In the genomic region with DNA sequence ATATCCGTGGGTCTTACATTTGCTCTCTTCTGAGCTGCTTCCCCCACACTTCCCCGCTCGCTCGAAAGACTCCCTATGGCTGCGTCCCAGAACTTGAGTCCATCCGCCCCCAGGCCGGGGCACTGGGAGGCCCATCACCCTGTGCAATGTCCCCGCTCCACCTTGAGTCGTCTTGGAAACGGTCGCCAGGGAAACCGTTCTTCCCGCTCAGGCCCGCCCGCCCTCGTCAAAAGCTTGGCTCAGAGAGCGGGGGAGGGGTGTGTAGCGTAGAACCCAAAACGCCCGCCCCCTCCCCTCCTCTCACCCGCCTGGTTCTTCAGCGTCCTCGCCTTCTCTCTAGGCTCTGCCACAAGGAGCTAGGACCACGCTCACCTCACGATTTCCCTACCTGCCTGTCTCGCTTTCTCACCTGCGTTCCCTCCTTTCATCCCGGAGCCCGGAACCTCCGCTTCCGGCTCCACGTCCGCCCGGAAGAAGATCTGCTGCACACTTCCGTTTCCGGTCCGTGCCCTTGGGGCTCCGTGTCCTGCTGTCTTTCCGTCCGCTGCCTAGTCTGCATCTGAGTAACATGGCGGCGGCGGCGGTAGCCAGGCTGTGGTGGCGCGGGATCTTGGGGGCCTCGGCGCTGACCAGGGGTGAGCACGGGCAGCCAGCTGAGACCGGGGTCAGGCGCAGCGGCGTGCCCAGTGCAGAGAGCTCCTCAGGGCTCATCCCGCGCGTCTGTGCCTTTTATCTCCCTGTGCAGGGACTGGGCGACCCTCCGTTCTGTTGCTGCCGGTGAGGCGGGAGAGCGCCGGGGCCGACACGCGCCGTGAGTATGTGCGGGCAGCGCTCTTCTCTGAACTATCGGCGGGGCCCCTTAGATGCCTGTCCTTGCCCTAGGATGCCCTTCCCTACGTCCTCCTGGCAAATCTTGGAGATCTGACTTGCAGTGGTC, we compare ENCODE assay signal across 8 cellular contexts. TPM values are rescaled to one million over a fixed set of nuclear protein-coding genes. Genes with fewer than 3 reads are reported as not detected.
DNase-seq lines count a peak whose midpoint lies in the region; ATAC-seq and TF ChIP-seq lines count a peak whose summit lies in the region.

A gene (minus strand): TSS at position 447 of the 937 bp plus-strand sequence. CDS start 19 bp downstream, at position 428.
A gene (plus strand): TSS at position 551 of the 937 bp plus-strand sequence. CDS start 18 bp downstream, at position 569.

- peaks cover 36% of the 10 kb centered on the region for H3K79me2 ChIP-seq in fibroblast of lung (ENCODE audit: control insufficient read depth, insufficient read depth, low read length)

- intact Hi-C loops in activated T-helper 1 cell treated with anti-CD3 and anti-CD28 coated beads, Interleukin-12 subunit alpha, Interleukin-12 subunit beta, Interleukin-2, Interleukin-4 antibody, amounts not matched to agents 30 ng/mL and 10 ng/mL and 1 ng/mL, durations not matched to agents 14 hours and 24 hours and 36 hours (cut with micrococcal nuclease), result loop anchor here (1.0 to 5.0 kb wide), 11 partner anchors 13 to 878 kb away; a partner anchor contains a TSS

- H3K4me1 ChIP-seq in fibroblast of lung (ENCODE audit: control insufficient read depth, extremely low read depth, insufficient read depth, low read length), result peaks cover 10% of the 10 kb centered on the region

- no peaks in the 10 kb centered on the region for H3K9me3 Mint-ChIP-seq in activated T-helper 1 cell treated with anti-CD3 and anti-CD28 coated beads, Interleukin-12 subunit alpha, Interleukin-12 subunit beta, Interleukin-2, Interleukin-4 antibody, amounts not matched to agents 30 ng/mL and 10 ng/mL and 1 ng/mL, durations not matched to agents 14 hours and 24 hours and 36 hours
- no peaks in the 10 kb centered on the region for H3K9me3 Mint-ChIP-seq in naive thymus-derived CD8-positive, alpha-beta T cell
- no peaks in the 10 kb centered on the region for H3K9me3 Mint-ChIP-seq in stimulated activated naive B cell treated with anti-CD40 and anti-IgM and Interleukin-4, amounts not matched to agents 10 μg/mL and 1 μg/mL and 100 μg/mL, for 72 hours

- H3K27me3 ChIP-seq in fibroblast of lung (ENCODE audit: control insufficient read depth, insufficient read depth, low read length), result no peaks in the 10 kb centered on the region

- DNase-seq in Daoy (ENCODE audit: low read depth) (peak; percentile 88), GOT3 (lab: John Stamatoyannopoulos, UW) (peak; percentile 44), LHCN-M2 (ENCODE audit: low read depth) (peak; percentile 82), RPMI7951 (ENCODE audit: low read depth) (peak; percentile 83), fibroblast of lung (ENCODE audit: low read depth in 2 of 2) (peak; percentile 90 to 93)
- DNase-seq in activated T-helper 1 cell treated with anti-CD3 and anti-CD28 coated beads, Interleukin-12 subunit alpha, Interleukin-12 subunit beta, Interleukin-2, Interleukin-4 antibody, amounts not matched to agents 30 ng/mL and 10 ng/mL and 1 ng/mL, durations not matched to agents 14 hours and 24 hours and 36 hours (ENCODE audit: low spot score), result peak; percentile 89
- peak; percentile 78 to 94 (median 88) for DNase-seq in naive thymus-derived CD8-positive, alpha-beta T cell
- DNase-seq in stimulated activated naive B cell treated with anti-CD40 and anti-IgM and Interleukin-4, amounts not matched to agents 10 μg/mL and 1 μg/mL and 100 μg/mL, for 72 hours, result peak; percentile 80

- peak within 1 kb of the TSS; percentile 97 for H2AFZ ChIP-seq in fibroblast of lung (ENCODE audit: low read length)

- H3K27me3 Mint-ChIP-seq in activated T-helper 1 cell treated with anti-CD3 and anti-CD28 coated beads, Interleukin-12 subunit alpha, Interleukin-12 subunit beta, Interleukin-2, Interleukin-4 antibody, amounts not matched to agents 30 ng/mL and 10 ng/mL and 1 ng/mL, durations not matched to agents 14 hours and 24 hours and 36 hours (ENCODE audit: insufficient read depth), result no peaks in the 10 kb centered on the region
- H3K27me3 Mint-ChIP-seq in naive thymus-derived CD8-positive, alpha-beta T cell, result peaks cover 0 to 2% (median 0%) of the 10 kb centered on the region in 5 donors
- no peaks in the 10 kb centered on the region for H3K27me3 Mint-ChIP-seq in stimulated activated naive B cell treated with anti-CD40 and anti-IgM and Interleukin-4, amounts not matched to agents 10 μg/mL and 1 μg/mL and 100 μg/mL, for 72 hours

- H3K36me3 Mint-ChIP-seq in activated T-helper 1 cell treated with anti-CD3 and anti-CD28 coated beads, Interleukin-12 subunit alpha, Interleukin-12 subunit beta, Interleukin-2, Interleukin-4 antibody, amounts not matched to agents 30 ng/mL and 10 ng/mL and 1 ng/mL, durations not matched to agents 14 hours and 24 hours and 36 hours (ENCODE audit: low read depth), result peaks cover 36% of the 10 kb centered on the region
- H3K36me3 Mint-ChIP-seq in naive thymus-derived CD8-positive, alpha-beta T cell, result peaks cover 4 to 64% (median 11%) of the 10 kb centered on the region in 3 donors
- H3K36me3 Mint-ChIP-seq in stimulated activated naive B cell treated with anti-CD40 and anti-IgM and Interleukin-4, amounts not matched to agents 10 μg/mL and 1 μg/mL and 100 μg/mL, for 72 hours, result peaks cover 26 to 44% of the 10 kb centered on the region in 2 donors

- no peaks in the 10 kb centered on the region for H3K9me3 ChIP-seq in fibroblast of lung (ENCODE audit: control insufficient read depth, insufficient read depth, low read depth, low read length)

- peaks cover 35% of the 10 kb centered on the region for H3K4me1 Mint-ChIP-seq in activated T-helper 1 cell treated with anti-CD3 and anti-CD28 coated beads, Interleukin-12 subunit alpha, Interleukin-12 subunit beta, Interleukin-2, Interleukin-4 antibody, amounts not matched to agents 30 ng/mL and 10 ng/mL and 1 ng/mL, durations not matched to agents 14 hours and 24 hours and 36 hours (ENCODE audit: low read depth)
- peaks cover 11 to 50% (median 48%) of the 10 kb centered on the region in 4 donors for H3K4me1 Mint-ChIP-seq in naive thymus-derived CD8-positive, alpha-beta T cell
- peaks cover 20 to 32% of the 10 kb centered on the region in 2 donors for H3K4me1 Mint-ChIP-seq in stimulated activated naive B cell treated with anti-CD40 and anti-IgM and Interleukin-4, amounts not matched to agents 10 μg/mL and 1 μg/mL and 100 μg/mL, for 72 hours

- no peak for TF ChIP-seq CTCF in fibroblast of lung (conservative IDR thresholded peaks at IDR 0.05 in 1 of 2, IDR thresholded peaks at IDR 0.05 in 1 of 2; ENCODE audit: low read depth in 1 of 2, low read length in 2 of 2)

- peak within 1 kb of the TSS; percentile 98 for H3K27ac Mint-ChIP-seq in activated T-helper 1 cell treated with anti-CD3 and anti-CD28 coated beads, Interleukin-12 subunit alpha, Interleukin-12 subunit beta, Interleukin-2, Interleukin-4 antibody, amounts not matched to agents 30 ng/mL and 10 ng/mL and 1 ng/mL, durations not matched to agents 14 hours and 24 hours and 36 hours
- peak within 1 kb of the TSS; percentile 96 to 100 (median 99) for H3K27ac Mint-ChIP-seq in naive thymus-derived CD8-positive, alpha-beta T cell
- peak within 1 kb of the TSS; percentile 98 for H3K27ac Mint-ChIP-seq in stimulated activated naive B cell treated with anti-CD40 and anti-IgM and Interleukin-4, amounts not matched to agents 10 μg/mL and 1 μg/mL and 100 μg/mL, for 72 hours

- peak; percentile 93 to 95 for ATAC-seq in naive thymus-derived CD8-positive, alpha-beta T cell
- peak; percentile 94 to 97 for ATAC-seq in stimulated activated naive B cell treated with anti-CD40 and anti-IgM and Interleukin-4, amounts not matched to agents 10 μg/mL and 1 μg/mL and 100 μg/mL, for 72 hours (replicated peaks)

- peak within 1 kb of the TSS; percentile 96 to 100 (median 99) for H3K4me3 ChIP-seq in fibroblast of lung (replicated peaks in 1 of 4; ENCODE audit: control extremely low read depth in 1 of 4, insufficient read depth in 1 of 4, low read depth in 3 of 4, low read length in 4 of 4)

- peak within 1 kb of the TSS; percentile 93 for H3K27ac ChIP-seq in fibroblast of lung (ENCODE audit: insufficient read depth, low read length)

- H3K4me2 ChIP-seq in fibroblast of lung (ENCODE audit: extremely low read depth, insufficient read depth, low read length), result peak within 1 kb of the TSS; percentile 91

- H4K20me1 ChIP-seq in fibroblast of lung (ENCODE audit: control insufficient read depth, extremely low read depth, insufficient read depth, low read length), result no peaks in the 10 kb centered on the region

- H3K9ac ChIP-seq in fibroblast of lung (ENCODE audit: insufficient read depth, low read length), result peak within 1 kb of the TSS; percentile 90

- peak within 1 kb of the TSS; percentile 96 for H3K4me3 Mint-ChIP-seq in activated T-helper 1 cell treated with anti-CD3 and anti-CD28 coated beads, Interleukin-12 subunit alpha, Interleukin-12 subunit beta, Interleukin-2, Interleukin-4 antibody, amounts not matched to agents 30 ng/mL and 10 ng/mL and 1 ng/mL, durations not matched to agents 14 hours and 24 hours and 36 hours
- H3K4me3 Mint-ChIP-seq in naive thymus-derived CD8-positive, alpha-beta T cell, result peak within 1 kb of the TSS; percentile 93 to 100 (median 100)
- peak within 1 kb of the TSS; percentile 91 to 98 for H3K4me3 Mint-ChIP-seq in stimulated activated naive B cell treated with anti-CD40 and anti-IgM and Interleukin-4, amounts not matched to agents 10 μg/mL and 1 μg/mL and 100 μg/mL, for 72 hours

- POLR2A ChIA-PET in naive thymus-derived CD8-positive, alpha-beta T cell (lab: Charles Lee), result interaction anchor here (0.6 to 3.7 kb wide), 16 partner anchors 8 to 878 kb away, joined by 3 to 38 read pairs (median 4); a partner anchor contains a TSS

- peaks cover 23% of the 10 kb centered on the region for H3K36me3 ChIP-seq in fibroblast of lung (ENCODE audit: control insufficient read depth, insufficient read depth, low read length)

RNA-seq across cellular contexts. Expression of the first gene that starts in this region (rescaled TPM):
- total RNA-seq in Daoy (2014; rRNA removed; shearing (Covaris generic)), result 21.3 and 26.9 TPM in 2 replicates
- total RNA-seq in LHCN-M2 (2014; rRNA removed) (25.3 and 30.4 TPM in 2 replicates), fibroblast of lung (17.7 and 20.0 TPM in 2 replicates)
- 16.5 TPM for polyA plus RNA-seq in LHCN-M2 (2012)
- total RNA-seq in RPMI7951 (2014; rRNA removed; shearing (Covaris generic)), result 19.9 and 20.3 TPM in 2 replicates
- total RNA-seq in activated T-helper 1 cell treated with anti-CD3 and anti-CD28 coated beads, Interleukin-12 subunit alpha, Interleukin-12 subunit beta, Interleukin-2, Interleukin-4 antibody, amounts not matched to agents 30 ng/mL and 10 ng/mL and 1 ng/mL, durations not matched to agents 14 hours and 24 hours and 36 hours, result 16.3 and 19.0 TPM in 2 replicates
- 19.9 and 21.7 TPM in 2 replicates for polyA plus RNA-seq in fibroblast of lung
- 17.1 and 19.6 TPM in 2 replicates for polyA plus RNA-seq in fibroblast of lung (2012)
- 39.5 and 51.3 TPM in 2 replicates for polyA minus RNA-seq in fibroblast of lung (ENCODE audit: low replicate concordance)
- total RNA-seq in naive thymus-derived CD8-positive, alpha-beta T cell, result 10 to 100 TPM; 26.1 to 29.1 TPM
- 10 to 100 TPM; 44.3 to 45.1 (median 44.3) TPM for polyA plus RNA-seq in naive thymus-derived CD8-positive, alpha-beta T cell

RNA-seq across cellular contexts. Expression of the second gene that starts in this region (rescaled TPM):
- total RNA-seq in Daoy (2014; rRNA removed; shearing (Covaris generic)), result 137 and 253 TPM in 2 replicates
- total RNA-seq in LHCN-M2 (2014; rRNA removed) (83.5 and 104 TPM in 2 replicates), fibroblast of lung (76.5 and 78.8 TPM in 2 replicates)
- 114 TPM for polyA plus RNA-seq in LHCN-M2 (2012)
- 78.8 and 95.5 TPM in 2 replicates for total RNA-seq in RPMI7951 (2014; rRNA removed; shearing (Covaris generic))
- total RNA-seq in activated T-helper 1 cell treated with anti-CD3 and anti-CD28 coated beads, Interleukin-12 subunit alpha, Interleukin-12 subunit beta, Interleukin-2, Interleukin-4 antibody, amounts not matched to agents 30 ng/mL and 10 ng/mL and 1 ng/mL, durations not matched to agents 14 hours and 24 hours and 36 hours, result 148 and 152 TPM in 2 replicates
- polyA plus RNA-seq in fibroblast of lung, result 113 and 164 TPM in 2 replicates
- polyA plus RNA-seq in fibroblast of lung (2012), result 95.1 and 110 TPM in 2 replicates
- 66.2 and 84.8 TPM in 2 replicates for polyA minus RNA-seq in fibroblast of lung (ENCODE audit: low replicate concordance)
- 100 to 1,000 TPM; 100 to 106 TPM for total RNA-seq in naive thymus-derived CD8-positive, alpha-beta T cell
- 100 to 1,000 TPM in 2 of 3 donors, 10 to 100 TPM in 1; 92.0 to 109 (median 101) TPM for polyA plus RNA-seq in naive thymus-derived CD8-positive, alpha-beta T cell

Comparison
In these comparisons a context has a peak if more than half of its experiments do, and no peak if none do; other contexts are left out.
1. Peak in every context shown above with its lines: DNase-seq, ATAC-seq, H3K4me3 ChIP-seq and H3K27ac ChIP-seq.